Comparison of ENCODE assay signal across 21 cellular contexts in genomic region chr11:38256436-38256835, GRCh38.
"Had no signal": no experiment of that assay in that cellular context is flagged by ENCODE, and none has a peak within 500 bp of the region (broad histone marks: within the 10 kb centered on the region; RNA-seq: fewer than 3 reads in every experiment).

No MANE protein-coding gene starts in this region.

- DNase-seq: effector memory CD4-positive, alpha-beta T cell; gastrocnemius medialis; glutamatergic neuron; islet precursor cell; mammary epithelial cell; mucosa of descending colon; naive thymus-derived CD8-positive, alpha-beta T cell; sigmoid colon; stimulated activated CD4-positive, alpha-beta T cell treated with anti-CD3 and anti-CD28 coated beads, Interleukin-2, amount 100 ng/mL, for 24 hours; stimulated activated CD4-positive, alpha-beta T cell treated with anti-CD3 and anti-CD28 coated beads, Interleukin-4, amount 100 ng/mL, for 4 hours; stimulated activated naive B cell treated with anti-CD40 and anti-IgM and Interleukin-4, amounts not matched to agents 10 μg/mL and 1 μg/mL and 100 μg/mL, for 72 hours; stomach; substantia nigra; transverse colon had no signal

- H3K4me3 ChIP-seq: esophagus muscularis mucosa, gastrocnemius medialis, mucosa of descending colon, right atrium auricular region, sigmoid colon, skin epidermis, stomach, thoracic aorta, transverse colon had no signal

- H3K27ac ChIP-seq: epithelial cell of prostate, esophagus muscularis mucosa, gastrocnemius medialis, right atrium auricular region, sigmoid colon, skin epidermis, stomach, thoracic aorta, transverse colon had no signal

- H3K36me3 ChIP-seq: esophagus muscularis mucosa, gastrocnemius medialis, right atrium auricular region, sigmoid colon, stomach, thoracic aorta, transverse colon had no signal

- H3K9me3 ChIP-seq: esophagus muscularis mucosa, gastrocnemius medialis, right atrium auricular region, sigmoid colon, thoracic aorta, transverse colon had no signal

- H3K27ac Mint-ChIP-seq: naive thymus-derived CD8-positive, alpha-beta T cell; stimulated activated naive B cell treated with anti-CD40 and anti-IgM and Interleukin-4, amounts not matched to agents 10 μg/mL and 1 μg/mL and 100 μg/mL, for 72 hours had no signal

- H3K4me3 Mint-ChIP-seq: naive thymus-derived CD8-positive, alpha-beta T cell; neural crest cell; stimulated activated naive B cell treated with anti-CD40 and anti-IgM and Interleukin-4, amounts not matched to agents 10 μg/mL and 1 μg/mL and 100 μg/mL, for 72 hours had no signal

- H3K27me3 Mint-ChIP-seq: naive thymus-derived CD8-positive, alpha-beta T cell; stimulated activated naive B cell treated with anti-CD40 and anti-IgM and Interleukin-4, amounts not matched to agents 10 μg/mL and 1 μg/mL and 100 μg/mL, for 72 hours had no signal

- ATAC-seq: gastrocnemius medialis; left lobe of liver; mucosa of descending colon; naive thymus-derived CD8-positive, alpha-beta T cell; stimulated activated naive B cell treated with anti-CD40 and anti-IgM and Interleukin-4, amounts not matched to agents 10 μg/mL and 1 μg/mL and 100 μg/mL, for 72 hours had no signal

- H3K4me1 ChIP-seq: esophagus muscularis mucosa, gastrocnemius medialis, right atrium auricular region, sigmoid colon, stomach, transverse colon had no signal

- H3K36me3 Mint-ChIP-seq: naive thymus-derived CD8-positive, alpha-beta T cell; stimulated activated naive B cell treated with anti-CD40 and anti-IgM and Interleukin-4, amounts not matched to agents 10 μg/mL and 1 μg/mL and 100 μg/mL, for 72 hours had no signal

- H3K4me1 Mint-ChIP-seq: naive thymus-derived CD8-positive, alpha-beta T cell; neural crest cell; stimulated activated naive B cell treated with anti-CD40 and anti-IgM and Interleukin-4, amounts not matched to agents 10 μg/mL and 1 μg/mL and 100 μg/mL, for 72 hours had no signal

- H3K27me3 ChIP-seq: esophagus muscularis mucosa, gastrocnemius medialis, right atrium auricular region, sigmoid colon, stomach, transverse colon had no signal
